ENCODE assay signal across 24 cellular contexts in the genomic region with DNA sequence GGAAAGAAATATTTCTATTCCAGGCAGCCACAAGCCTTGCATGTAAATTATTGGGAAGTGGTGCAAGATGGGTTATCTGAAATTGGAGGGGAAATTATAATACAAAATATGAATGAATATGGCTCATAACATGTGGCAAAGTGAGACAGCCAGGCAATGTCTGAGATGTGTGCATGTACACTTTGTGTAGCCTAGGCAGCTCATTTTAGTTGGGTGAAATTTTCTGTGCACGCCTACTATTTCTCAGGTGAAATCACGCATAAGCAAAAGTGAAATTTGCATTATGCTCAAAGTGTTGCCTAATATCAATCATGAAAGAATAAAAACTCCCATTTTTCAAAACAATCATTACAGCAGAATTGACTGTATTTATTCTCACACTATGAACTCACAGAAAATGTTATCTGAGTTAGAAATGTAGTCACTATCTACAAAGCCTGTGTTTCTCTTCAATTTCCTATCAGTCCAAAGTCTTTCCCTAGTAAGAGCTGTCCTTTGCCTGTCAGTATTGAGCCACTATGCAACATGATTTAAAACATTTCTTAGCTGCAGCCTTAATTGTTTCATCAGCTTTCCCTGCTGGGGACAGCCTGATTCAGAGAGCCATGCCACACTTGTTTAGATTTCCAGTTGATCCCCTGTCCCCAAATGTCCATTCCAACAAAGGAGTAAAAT.
A peak's percentile ranks its signal among the peaks of the same experiment; 100 is the strongest.
DNase-seq lines count a peak whose midpoint lies in the region; ATAC-seq, FAIRE-seq and TF ChIP-seq lines count a peak whose summit lies in the region.
"Had no signal": no experiment of that assay in that cellular context is flagged by ENCODE, and none has a peak within 500 bp of the region (broad histone marks: within the 10 kb centered on the region; RNA-seq: fewer than 3 reads in every experiment).

No MANE protein-coding gene starts in this region.

- H3K79me2 ChIP-seq in ACC112 (ENCODE audit: control insufficient read depth, insufficient read depth, low read length, unreplicated experiment) = peaks cover 96% of the 10 kb centered on the region
- no peaks in the 10 kb centered on the region for H3K79me2 ChIP-seq in GM12878 (ENCODE audit: control insufficient read depth, insufficient read depth, low read length)
- H3K79me2 ChIP-seq in MM.1S (ENCODE audit: low read length) = no peaks in the 10 kb centered on the region

- H2AFZ ChIP-seq in ACC112 (ENCODE audit: low read length, unreplicated experiment) = no peak overlapping the region
- H2AFZ ChIP-seq in GM12878 (ENCODE audit: control insufficient read depth, low read depth, low read length) = no peak overlapping the region
- H2AFZ ChIP-seq in MM.1S (ENCODE audit: low read length) = no peak overlapping the region

- RAD21 ChIA-PET in GM12878 (lab: Charles Lee; ENCODE audit: unreplicated experiment) = interaction anchor here (0.9 to 1.8 kb wide), 4 partner anchors 10 to 64 kb away, joined by 3 to 4 read pairs (median 3); no protein-coding TSS in a partner anchor

- H3K4me2 ChIP-seq in GM12878 (ENCODE audit: control insufficient read depth, insufficient read depth) (no peak overlapping the region), MM.1S (ENCODE audit: low read depth, low read length) (no peak overlapping the region)
- H3K4me2 ChIP-seq: KMS-11 had no signal

- TF ChIP-seq CTCF in GM12878 (IDR thresholded peaks at IDR 0.05 in 2 of 3, conservative IDR thresholded peaks at IDR 0.05 in 1 of 3; ENCODE audit: control insufficient read depth in 2 of 3, extremely low read depth in 1 of 3, insufficient read depth in 1 of 3, low read depth in 3 of 3, low read length in 3 of 3) = no peak
- TF ChIP-seq CTCF in neural crest cell (conservative IDR thresholded peaks at IDR 0.05) = no peak
- TF ChIP-seq CTCF in MM.1S (IDR thresholded peaks at IDR 0.05; ENCODE audit: low read length) = no peak

- H3K4me3 Mint-ChIP-seq in neural crest cell = no peak overlapping the region
- H3K4me3 Mint-ChIP-seq in CD4-positive, alpha-beta memory T cell = no peak overlapping the region
- H3K4me3 Mint-ChIP-seq: IgD-negative memory B cell had no signal

- in situ Hi-C loops in GM12878 (cut with MboI) = no loop called here

- intact Hi-C loops in GM12878 (cut with micrococcal nuclease; ENCODE audit: unreplicated experiment) = no loop called here
- intact Hi-C loops in CD4-positive, alpha-beta memory T cell (cut with micrococcal nuclease) = no loop called here

- SMC1A ChIA-PET in GM12878 (lab: Charles Lee; ENCODE audit: uncharacterized antibody, unreplicated experiment) = interaction anchor here (2.1 to 12.9 kb wide), 4 partner anchors 12 to 63 kb away, joined by 9 to 213 read pairs (median 60); no protein-coding TSS in a partner anchor

- TF ChIP-seq RAD21 in GM12878 (IDR thresholded peaks at IDR 0.05; ENCODE audit: insufficient read depth, low read depth, low read length) = no peak

- TF ChIP-seq EP300 in GM12878 (IDR thresholded peaks at IDR 0.05; ENCODE audit: borderline replicate concordance in 1 of 2, control insufficient read depth in 1 of 2, low read depth in 2 of 2, low read length in 2 of 2) = no peak

- peak overlapping the region; percentile 74 for H3K27ac ChIP-seq in ACC112 (ENCODE audit: low read depth, low read length)
- H3K27ac ChIP-seq in GM12878 (ENCODE audit: control insufficient read depth, insufficient read depth) = no peak overlapping the region
- H3K27ac ChIP-seq in MM.1S (ENCODE audit: low read length) = no peak overlapping the region
- H3K27ac ChIP-seq in CD4-positive, alpha-beta memory T cell (ENCODE audit: low read depth, low read length) = no peak overlapping the region
- H3K27ac ChIP-seq: 22Rv1, KMS-11, SK-N-MC had no signal

- WGBS in GM12878 (ENCODE audit: insufficient coverage, insufficient replicate concordance, low lambda C conversion rate, missing lambda C conversion rate) = 56% methylated on average over 2 of the region's 2 CpGs

- POLR2A ChIA-PET in GM12878 (lab: Charles Lee) = interaction anchor here (0.9 to 1.3 kb wide), 3 partner anchors 9 to 23 kb away, joined by 3 to 8 read pairs (median 3); no protein-coding TSS in a partner anchor
- POLR2A ChIA-PET in CD4-positive, alpha-beta memory T cell (lab: Charles Lee; ENCODE audit: partially characterized antibody) = interaction anchor here (1.1 kb wide), 1 partner anchor 137 kb away, joined by 3 read pairs; no protein-coding TSS in a partner anchor

- no peak for FAIRE-seq in GM12878 (lab: Jason Lieb, UNC)
- FAIRE-seq: GM18507, H54, HTR-8/SVneo, RCC 7860 had no signal

- H3K9me3 ChIP-seq in GM12878 (replicated peaks; ENCODE audit: control insufficient read depth, insufficient read depth, low read length) (no peaks in the 10 kb centered on the region), MM.1S (replicated peaks; ENCODE audit: insufficient read depth, low read length) (no peaks in the 10 kb centered on the region)
- no peaks in the 10 kb centered on the region for H3K9me3 ChIP-seq in CD4-positive, alpha-beta memory T cell (ENCODE audit: control insufficient read depth in 1 of 2, low read length in 2 of 2)

- ATAC-seq in GM12878 = peak; percentile 27; the same call in 2 of the 3 replicates

- H3K4me1 Mint-ChIP-seq in neural crest cell = peaks cover 23% of the 10 kb centered on the region
- H3K4me1 Mint-ChIP-seq in CD4-positive, alpha-beta memory T cell = no peaks in the 10 kb centered on the region

- H3K4me1 ChIP-seq in ACC112 (ENCODE audit: control insufficient read depth, insufficient read depth, low read length, unreplicated experiment) (peaks cover 79% of the 10 kb centered on the region), GM12878 (ENCODE audit: control insufficient read depth, insufficient read depth, low read length) (no peaks in the 10 kb centered on the region), MM.1S (ENCODE audit: low read length) (no peaks in the 10 kb centered on the region)
- H3K4me1 ChIP-seq in CD4-positive, alpha-beta memory T cell (ENCODE audit: insufficient read depth, low read length) = no peaks in the 10 kb centered on the region

- no peak overlapping the region for H3K9ac ChIP-seq in GM12878 (ENCODE audit: control insufficient read depth, insufficient read depth, low read length)
- H3K9ac ChIP-seq in MM.1S (ENCODE audit: low read length) = no peak overlapping the region
- H3K9ac ChIP-seq: KMS-11 had no signal

- CTCF ChIA-PET in GM12878 (lab: Yijun Ruan, JAX) = interaction anchor here (1.1 to 1.3 kb wide), 2 partner anchors 25 to 28 kb away, joined by 3 to 4 read pairs; no protein-coding TSS in a partner anchor
- CTCF ChIA-PET in CD4-positive, alpha-beta memory T cell (lab: Charles Lee; ENCODE audit: partially characterized antibody) = no interaction called here

- H3K27me3 Mint-ChIP-seq in neural crest cell (ENCODE audit: low read depth) = no peaks in the 10 kb centered on the region
- H3K27me3 Mint-ChIP-seq in CD4-positive, alpha-beta memory T cell = no peaks in the 10 kb centered on the region

- H3K9me2 ChIP-seq in MM.1S (replicated peaks; ENCODE audit: insufficient read depth, low read length) = no peaks in the 10 kb centered on the region

- H3K9me3 Mint-ChIP-seq in neural crest cell = no peaks in the 10 kb centered on the region
- peaks cover 0 to 2% (median 0%) of the 10 kb centered on the region in 8 donors for H3K9me3 Mint-ChIP-seq in CD4-positive, alpha-beta memory T cell
- H3K9me3 Mint-ChIP-seq: IgD-negative memory B cell had no signal

- H4K20me1 ChIP-seq in GM12878 (ENCODE audit: control insufficient read depth, insufficient read depth) (no peaks in the 10 kb centered on the region), MM.1S (ENCODE audit: insufficient read depth, low read length) (no peaks in the 10 kb centered on the region)

- peak overlapping the region; percentile 59 for H3K27ac Mint-ChIP-seq in neural crest cell (ENCODE audit: unreplicated experiment)
- no peak overlapping the region for H3K27ac Mint-ChIP-seq in CD4-positive, alpha-beta memory T cell
- H3K27ac Mint-ChIP-seq: IgD-negative memory B cell had no signal

- H3K27me3 ChIP-seq in ACC112 (ENCODE audit: insufficient read depth, low read length) = no peaks in the 10 kb centered on the region
- H3K27me3 ChIP-seq in GM12878 (replicated peaks in 1 of 2; ENCODE audit: control insufficient read depth in 2 of 2, insufficient read depth in 2 of 2, low read length in 1 of 2) = no peaks in the 10 kb centered on the region
- H3K27me3 ChIP-seq in MM.1S (replicated peaks; ENCODE audit: insufficient read depth, low read length) = no peaks in the 10 kb centered on the region
- no peaks in the 10 kb centered on the region for H3K27me3 ChIP-seq in CD4-positive, alpha-beta memory T cell (ENCODE audit: insufficient read depth, low read length)

- peaks cover 29% of the 10 kb centered on the region for H3K36me3 ChIP-seq in ACC112 (ENCODE audit: insufficient read depth, low read length)
- no peaks in the 10 kb centered on the region for H3K36me3 ChIP-seq in GM12878 (ENCODE audit: control insufficient read depth in 2 of 2, insufficient read depth in 2 of 2, low read length in 1 of 2)
- H3K36me3 ChIP-seq in MM.1S (replicated peaks; ENCODE audit: insufficient read depth, low read length) = no peaks in the 10 kb centered on the region
- H3K36me3 ChIP-seq in CD4-positive, alpha-beta memory T cell (ENCODE audit: insufficient read depth, low read length) = no peaks in the 10 kb centered on the region

- no peaks in the 10 kb centered on the region for H3F3A ChIP-seq in MM.1S (ENCODE audit: insufficient read depth, low read length)

- H3K36me3 Mint-ChIP-seq in neural crest cell (ENCODE audit: low read depth) = no peaks in the 10 kb centered on the region
- no peaks in the 10 kb centered on the region for H3K36me3 Mint-ChIP-seq in CD4-positive, alpha-beta memory T cell

- TF ChIP-seq POLR2A in GM12878 (IDR thresholded peaks at IDR 0.05; ENCODE audit: low read depth, low read length) = no peak
- TF ChIP-seq POLR2A in erythroblast (IDR thresholded peaks at IDR 0.05; ENCODE audit: low read length) = no peak

- no TSS peak for BruUV-seq in GM12878 (replicated peaks; lab: Mats Ljungman, UMichigan)

- H3K4me3 ChIP-seq in ACC112 (ENCODE audit: low read depth, low read length) = no peak overlapping the region; the same call in 1 of the 2 replicates
- H3K4me3 ChIP-seq in GM12878 = no peak overlapping the region
- H3K4me3 ChIP-seq in MM.1S (ENCODE audit: low read length) = no peak overlapping the region
- H3K4me3 ChIP-seq in CD4-positive, alpha-beta memory T cell (ENCODE audit: low read length in 2 of 2) = no peak overlapping the region
- H3K4me3 ChIP-seq: SK-N-MC had no signal

- DNase-seq in GM12878 (ENCODE audit: low read depth, low spot score) = no peak
- peak; percentile 9 to 12 for DNase-seq in erythroblast (lab: John Stamatoyannopoulos, UW)
- DNase-seq in neural crest cell (ENCODE audit: low read depth, low spot score) = no peak
- DNase-seq in activated naive CD4-positive, alpha-beta T cell treated with Interleukin-2 at 50 U/mL for 16 hours = no peak
- DNase-seq in MM.1S = no peak
- no peak for DNase-seq in CD4-positive, alpha-beta memory T cell
- no peak for DNase-seq in NCI-H2196 (lab: John Stamatoyannopoulos, UW; ENCODE audit: unreplicated experiment)
- DNase-seq: NCI-H1048, NCI-H1417, NCI-H1694 treated with DMSO at 0.1 percent for 48 hours, NCI-H2081, NCI-H345, NCI-H510A treated with DMSO at 0.1 percent for 48 hours, NCI-H774, SIG-M5 had no signal

TF ChIP-seq in GM12878, 131 proteins besides CTCF, POLR2A, EP300 and RAD21 (continues in another document):
- no peak for TF ChIP-seq SUZ12 (IDR thresholded peaks at IDR 0.05; ENCODE audit: unreplicated experiment)
- no peak for TF ChIP-seq TCF7 (IDR thresholded peaks at IDR 0.05; ENCODE audit: borderline replicate concordance)
- no peak for TF ChIP-seq BACH1 (IDR thresholded peaks at IDR 0.05; ENCODE audit: borderline replicate concordance)

Comparison
In these comparisons a context has a peak if more than half of its experiments do, and no peak if none do; other contexts are left out.
1. DNase-seq: peak in erythroblast (2 of 2); none in GM12878 (single experiment), neural crest cell (single experiment), activated naive CD4-positive, alpha-beta T cell treated with Interleukin-2 at 50 U/mL for 16 hours (single experiment), MM.1S (single experiment), CD4-positive, alpha-beta memory T cell (0 of 5) and NCI-H2196 (single experiment).